ENCODE assay signal across 8 cellular contexts in genomic region chr14:68682166-68683103, GRCh38.
DNase-seq lines count a peak whose midpoint lies in the region; ATAC-seq, FAIRE-seq and TF ChIP-seq lines count a peak whose summit lies in the region.

No MANE protein-coding gene starts in this region.

- ATAC-seq in stimulated activated effector memory CD8-positive, alpha-beta T cell treated with anti-CD3 and anti-CD28 coated beads, Interleukin-12 subunit alpha, Interleukin-12 subunit beta, amount 100 ng/mL, for 72 hours, result peak; percentile 20
- no peak for ATAC-seq in HG02678 (IDR thresholded peaks at IDR 0.05; ENCODE audit: unreplicated experiment)

- H3K27ac Mint-ChIP-seq in stimulated activated effector memory CD8-positive, alpha-beta T cell treated with anti-CD3 and anti-CD28 coated beads, Interleukin-12 subunit alpha, Interleukin-12 subunit beta, amount 100 ng/mL, for 72 hours, result peak overlapping the region; percentile 89

- peaks cover 7% of the 10 kb centered on the region for H3K36me3 Mint-ChIP-seq in stimulated activated effector memory CD8-positive, alpha-beta T cell treated with anti-CD3 and anti-CD28 coated beads, Interleukin-12 subunit alpha, Interleukin-12 subunit beta, amount 100 ng/mL, for 72 hours

- H3K9me3 Mint-ChIP-seq in stimulated activated effector memory CD8-positive, alpha-beta T cell treated with anti-CD3 and anti-CD28 coated beads, Interleukin-12 subunit alpha, Interleukin-12 subunit beta, amount 100 ng/mL, for 72 hours, result no peaks in the 10 kb centered on the region

- TF ChIP-seq CTCF in GM20000 (IDR thresholded peaks at IDR 0.05; ENCODE audit: extremely low read depth, missing control alignments), result no peak

- FAIRE-seq in GM19239 (lab: Jason Lieb, UNC), result no peak

- H3K4me1 Mint-ChIP-seq in stimulated activated effector memory CD8-positive, alpha-beta T cell treated with anti-CD3 and anti-CD28 coated beads, Interleukin-12 subunit alpha, Interleukin-12 subunit beta, amount 100 ng/mL, for 72 hours, result peaks cover 55% of the 10 kb centered on the region

- DNase-seq in GM20000 (ENCODE audit: low spot score) (peak; percentile 49), SIG-M5 treated with dmso at 0.1 percent for 504 hours (lab: John Stamatoyannopoulos, UW; ENCODE audit: unreplicated experiment) (peak; percentile 95), astrocyte of the hippocampus (ENCODE audit: low read depth, low spot score) (peak; percentile 91), iris pigment epithelial cell (ENCODE audit: low read depth) (peak; percentile 97), NCI-H2107 treated with DMSO at 0.1 percent for 48 hours (lab: John Stamatoyannopoulos, UW; ENCODE audit: unreplicated experiment) (no peak), GM19239 (ENCODE audit: insufficient read length, low spot score) (no peak)
- DNase-seq in stimulated activated effector memory CD8-positive, alpha-beta T cell treated with anti-CD3 and anti-CD28 coated beads, Interleukin-12 subunit alpha, Interleukin-12 subunit beta, amount 100 ng/mL, for 72 hours (ENCODE audit: low spot score in 2 of 2), result no peak

- peak overlapping the region; percentile 43 for H3K4me3 Mint-ChIP-seq in stimulated activated effector memory CD8-positive, alpha-beta T cell treated with anti-CD3 and anti-CD28 coated beads, Interleukin-12 subunit alpha, Interleukin-12 subunit beta, amount 100 ng/mL, for 72 hours

Comparison
In these comparisons a context has a peak if more than half of its experiments do, and no peak if none do; other contexts are left out.
1. DNase-seq: peak in GM20000 (single experiment), SIG-M5 treated with dmso at 0.1 percent for 504 hours (single experiment), astrocyte of the hippocampus (single experiment) and iris pigment epithelial cell (single experiment); none in stimulated activated effector memory CD8-positive, alpha-beta T cell treated with anti-CD3 and anti-CD28 coated beads, Interleukin-12 subunit alpha, Interleukin-12 subunit beta, amount 100 ng/mL, for 72 hours (0 of 2), NCI-H2107 treated with DMSO at 0.1 percent for 48 hours (single experiment) and GM19239 (single experiment).